7 cellular contexts compared by ENCODE assay signal in genomic region chrY:25064262-25065002, GRCh38. TPM values are rescaled to one million over a fixed set of nuclear protein-coding genes. Genes with fewer than 3 reads are reported as not detected.
"Had no signal": no experiment of that assay in that cellular context is flagged by ENCODE, and none has a peak within 500 bp of the region (broad histone marks: within the 10 kb centered on the region; RNA-seq: fewer than 3 reads in every experiment).

No MANE protein-coding gene starts in this region.

RNA-seq across cellular contexts. Expression of gene BPY2C, which starts 12.5 kb away (rescaled TPM):
- total RNA-seq: K562, M059J, PC-3, Peyer's patch, Right ventricle myocardium inferior, SJCRH30, SK-MEL-5 had no signal
